Comparison of ENCODE assay signal across 10 cellular contexts in the genomic region with DNA sequence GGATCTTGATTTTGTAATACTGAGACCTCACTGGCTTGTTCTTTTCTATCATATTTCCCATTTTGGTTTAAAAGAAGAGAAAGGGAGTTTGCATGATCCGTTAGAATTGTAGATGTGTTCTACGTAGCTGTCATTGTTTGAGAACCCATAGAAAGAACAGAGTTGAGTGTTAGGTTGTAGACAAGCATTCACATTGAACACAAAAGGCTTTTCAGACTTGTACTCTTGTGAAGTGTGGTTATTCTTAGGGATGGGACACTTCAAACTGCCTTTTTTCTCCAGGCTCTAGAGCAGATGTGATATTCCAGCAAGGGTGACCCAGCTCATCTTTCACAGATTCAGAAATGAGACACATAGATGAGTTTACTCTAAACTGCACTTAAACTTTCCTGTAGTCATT. TPM values are rescaled to one million over a fixed set of nuclear protein-coding genes. Genes with fewer than 3 reads are reported as not detected.
A peak's percentile ranks its signal among the peaks of the same experiment; 100 is the strongest.
DNase-seq lines count a peak whose midpoint lies in the region; TF ChIP-seq lines count a peak whose summit lies in the region.
"Had no signal": no experiment of that assay in that cellular context is flagged by ENCODE, and none has a peak within 500 bp of the region (broad histone marks: within the 10 kb centered on the region; RNA-seq: fewer than 3 reads in every experiment).

No MANE protein-coding gene starts in this region.

- CTCF ChIA-PET in AG04450 (lab: Charles Lee), result interaction anchor here (0.8 kb wide), 1 partner anchor 18 kb away, joined by 3 read pairs; no protein-coding TSS in a partner anchor

- H3K27me3 ChIP-seq in AG04450 (ENCODE audit: control insufficient read depth, insufficient read depth, low read length) (no peaks in the 10 kb centered on the region), Peyer's patch (no peaks in the 10 kb centered on the region), parathyroid adenoma (ENCODE audit: control insufficient read depth, insufficient read depth, low read length) (no peaks in the 10 kb centered on the region)

- no peaks in the 10 kb centered on the region for H3K9me3 ChIP-seq in AG04450 (ENCODE audit: control insufficient read depth, insufficient read depth, low read length)
- no peaks in the 10 kb centered on the region for H3K9me3 ChIP-seq in Peyer's patch
- H3K9me3 ChIP-seq in parathyroid adenoma (ENCODE audit: control insufficient read depth, low read length), result no peaks in the 10 kb centered on the region

- no peak for TF ChIP-seq POLR2A in Peyer's patch (IDR thresholded peaks at IDR 0.05)

- peak overlapping the region; percentile 47 for H3K4me3 ChIP-seq in AG04450 (ENCODE audit: low read depth, low read length)
- no peak overlapping the region for H3K4me3 ChIP-seq in Peyer's patch
- peak overlapping the region; percentile 30 for H3K4me3 ChIP-seq in fibroblast of pulmonary artery (replicated peaks; ENCODE audit: low read depth, low read length)
- H3K4me3 ChIP-seq in parathyroid adenoma (ENCODE audit: low read depth, low read length), result no peak overlapping the region

- no peak overlapping the region for H3K9ac ChIP-seq in parathyroid adenoma

- TF ChIP-seq CTCF in AG04450 (IDR thresholded peaks at IDR 0.05; ENCODE audit: low read depth, low read length) (no peak), Peyer's patch (IDR thresholded peaks at IDR 0.05) (no peak), fibroblast of pulmonary artery (IDR thresholded peaks at IDR 0.05; ENCODE audit: low read length, missing control alignments) (no peak), parathyroid adenoma (IDR thresholded peaks at IDR 0.05) (no peak)

- POLR2A ChIA-PET in AG04450 (lab: Yijun Ruan, JAX), result no interaction called here

- peaks cover 20% of the 10 kb centered on the region for H3K79me2 ChIP-seq in parathyroid adenoma

- no peak for DNase-seq in AG04450 (ENCODE audit: low read depth, low spot score)
- DNase-seq in Peyer's patch, result no peak
- no peak for DNase-seq in fibroblast of pulmonary artery (ENCODE audit: low read depth)
- DNase-seq in SW480 (ENCODE audit: low spot score), result no peak
- no peak for DNase-seq in DMS79 (lab: John Stamatoyannopoulos, UW)
- DNase-seq in epidermal melanocyte (ENCODE audit: insufficient read length, low spot score), result no peak
- DNase-seq in NCI-H524 (lab: John Stamatoyannopoulos, UW), result no peak
- DNase-seq: NCI-H2107; stimulated activated CD4-positive, alpha-beta T cell treated with anti-CD3 and anti-CD28 coated beads, Interleukin-1b, Interleukin-23, amount 100 ng/mL, for 48 hours had no signal

- H3K4me2 ChIP-seq in parathyroid adenoma (ENCODE audit: low read length), result no peak overlapping the region

- H3K36me3 ChIP-seq in Peyer's patch (no peaks in the 10 kb centered on the region), parathyroid adenoma (ENCODE audit: control insufficient read depth, insufficient read depth, low read length) (no peaks in the 10 kb centered on the region)

- no peak overlapping the region for H2AFZ ChIP-seq in parathyroid adenoma

- H3K27ac ChIP-seq in AG04450 (ENCODE audit: low read depth, low read length) (peak overlapping the region; percentile 62), Peyer's patch (peak overlapping the region; percentile 14 to 71 (median 36)), parathyroid adenoma (peak overlapping the region; percentile 58)

- H3K4me1 ChIP-seq in Peyer's patch (peaks cover 0 to 71% (median 9%) of the 10 kb centered on the region in 4 donors), parathyroid adenoma (peaks cover 63% of the 10 kb centered on the region)

RNA-seq across cellular contexts. Expression of a gene that starts 19.9 kb away (rescaled TPM):
- 32.7 and 36.7 TPM in 2 replicates for polyA plus RNA-seq in AG04450 (2011; rRNA removed)
- 136 and 171 TPM in 2 replicates for polyA minus RNA-seq in AG04450 (2011; rRNA and poly(A)+ RNA removed)
- 10 to 100 TPM; 34.3 to 61.1 (median 49.7) TPM for total RNA-seq in Peyer's patch

Comparison
In these comparisons a context has a peak if more than half of its experiments do, and no peak if none do; other contexts are left out.
1. H3K4me3 ChIP-seq: peak in AG04450 (single experiment) and fibroblast of pulmonary artery (single experiment); none in Peyer's patch (0 of 4) and parathyroid adenoma (single experiment).
2. Peak in every context shown above with its lines, with median percentiles within 50 percentile points of each other: H3K27ac ChIP-seq.